Comparison of ENCODE assay signal across 8 cellular contexts in the genomic region with DNA sequence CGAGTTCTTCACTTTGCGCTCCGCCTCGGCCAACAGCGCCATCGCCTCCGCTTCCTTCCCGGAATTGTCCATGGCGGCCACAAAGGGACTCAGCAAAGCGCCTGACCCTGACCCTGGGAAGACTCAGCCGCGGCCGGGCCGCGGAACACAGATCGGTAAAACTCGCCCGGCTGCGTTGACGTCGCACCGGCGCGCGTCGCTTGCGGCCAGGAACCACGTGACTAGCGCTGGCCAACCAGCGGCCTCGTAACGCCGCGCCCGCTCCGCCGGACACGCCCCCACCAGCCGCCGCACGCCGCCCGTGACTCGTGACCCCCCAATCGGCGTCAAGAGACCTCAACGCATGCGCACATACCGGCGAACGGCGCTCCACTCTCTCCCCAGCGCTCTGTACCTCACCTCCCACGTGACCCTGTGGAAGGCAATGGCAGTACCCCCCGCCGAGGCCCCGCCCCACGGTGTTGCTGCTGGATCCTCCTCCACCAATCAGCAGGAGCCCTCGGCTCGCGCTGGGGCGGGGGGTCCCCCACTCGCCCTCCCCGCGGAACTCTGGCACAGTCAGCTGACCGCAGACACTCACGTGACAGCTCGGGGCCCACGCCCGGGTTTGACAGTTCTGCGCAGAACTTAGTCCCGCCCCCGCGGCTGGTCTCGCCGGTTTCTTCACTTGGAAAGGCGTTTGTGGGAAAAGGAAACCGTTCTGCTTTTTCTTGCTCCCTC.
A peak's percentile ranks its signal among the peaks of the same experiment; 100 is the strongest.
DNase-seq lines count a peak whose midpoint lies in the region; ATAC-seq and FAIRE-seq lines count a peak whose summit lies in the region.

Gene NAPA, minus strand, starts transcription at position 195 of the 720 bp plus-strand sequence. Its CDS starts 123 bp downstream, at position 72.

- peaks cover 70 to 88% of the 10 kb centered on the region in 2 donors for H3K4me1 Mint-ChIP-seq in effector memory CD8-positive, alpha-beta T cell (ENCODE audit: low read depth in 2 of 2)

- peak within 1 kb of the TSS; percentile 99 to 100 for H3K27ac Mint-ChIP-seq in effector memory CD8-positive, alpha-beta T cell

- H3K27me3 Mint-ChIP-seq in effector memory CD8-positive, alpha-beta T cell = no peaks in the 10 kb centered on the region

- peaks cover 54% of the 10 kb centered on the region for H3K36me3 Mint-ChIP-seq in effector memory CD8-positive, alpha-beta T cell (ENCODE audit: insufficient read depth)

- DNase-seq in COLO829 (ENCODE audit: low spot score) (peak; percentile 100), HTR-8/SVneo (ENCODE audit: insufficient read length, low spot score) (peak; percentile 99), NOMO-1 treated with dmso at 0.1 percent for 144 hours (lab: John Stamatoyannopoulos, UW; ENCODE audit: unreplicated experiment) (peak; percentile 99), medulla oblongata (ENCODE audit: extremely low spot score) (peak; percentile 100)
- DNase-seq in activated CD8-positive, alpha-beta memory T cell treated with anti-CD3 and anti-CD28 coated beads for 48 hours (ENCODE audit: low read depth in 2 of 3, low spot score in 2 of 3) = peak; percentile 99 to 100 (median 99)
- DNase-seq in effector memory CD8-positive, alpha-beta T cell = peak; percentile 100
- peak; percentile 100 for DNase-seq in stimulated activated CD8-positive, alpha-beta memory T cell treated with anti-CD3 and anti-CD28 coated beads, Interleukin-12 subunit alpha, Interleukin-12 subunit beta, amount 100 ng/mL, for 1 hour (ENCODE audit: low read depth)

- ATAC-seq in GM21367 (IDR thresholded peaks at IDR 0.05; ENCODE audit: unreplicated experiment) = peak; percentile 63
- ATAC-seq in effector memory CD8-positive, alpha-beta T cell (replicated peaks) = peak; percentile 86

- FAIRE-seq in HTR-8/SVneo (lab: Jason Lieb, UNC) = peak; percentile 98

- peak within 1 kb of the TSS; percentile 99 for H3K4me3 Mint-ChIP-seq in effector memory CD8-positive, alpha-beta T cell

- no peaks in the 10 kb centered on the region for H3K9me3 Mint-ChIP-seq in effector memory CD8-positive, alpha-beta T cell

Comparison
In these comparisons a context has a peak if more than half of its experiments do, and no peak if none do; other contexts are left out.
1. Peak in every context shown above with its lines: DNase-seq and ATAC-seq.